1 cellular context compared by ENCODE assay signal in genomic region chr2:183124222-183124956, GRCh38.
TF ChIP-seq lines count a peak whose summit lies in the region.

A gene with protein sequence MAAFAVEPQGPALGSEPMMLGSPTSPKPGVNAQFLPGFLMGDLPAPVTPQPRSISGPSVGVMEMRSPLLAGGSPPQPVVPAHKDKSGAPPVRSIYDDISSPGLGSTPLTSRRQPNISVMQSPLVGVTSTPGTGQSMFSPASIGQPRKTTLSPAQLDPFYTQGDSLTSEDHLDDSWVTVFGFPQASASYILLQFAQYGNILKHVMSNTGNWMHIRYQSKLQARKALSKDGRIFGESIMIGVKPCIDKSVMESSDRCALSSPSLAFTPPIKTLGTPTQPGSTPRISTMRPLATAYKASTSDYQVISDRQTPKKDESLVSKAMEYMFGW (plus strand): TSS chr2:183124443. CDS start chr2:183124458, 15 bp downstream.

TF ChIP-seq in HepG2, 621 proteins besides CTCF, POLR2A, EP300 and RAD21 (continued from another document and continues in another):
- TF ChIP-seq ZNF704 (CRISPR knock-in tag; IDR thresholded peaks at IDR 0.05; ENCODE audit: borderline replicate concordance) (peak; percentile 38; the same call in 1 of the 2 replicates), DR1 (CRISPR knock-in tag; IDR thresholded peaks at IDR 0.05) (no peak), MBNL3 (CRISPR knock-in tag; conservative IDR thresholded peaks at IDR 0.05) (no peak), SP2 (CRISPR knock-in tag; IDR thresholded peaks at IDR 0.05) (peak; percentile 39; the same call in 1 of the 2 replicates), ZNF24 (IDR thresholded peaks at IDR 0.05) (0 out of 2 replicates have a peak, but pooled peaks have one; percentile 20), MYC (CRISPR knock-in tag; IDR thresholded peaks at IDR 0.05; ENCODE audit: borderline replicate concordance) (peak; percentile 93), ZNF232 (CRISPR knock-in tag; IDR thresholded peaks at IDR 0.05; ENCODE audit: borderline replicate concordance) (peak; percentile 44; the same call in 1 of the 2 replicates), HDAC2 (CRISPR knock-in tag; IDR thresholded peaks at IDR 0.05) (peak; percentile 81), ZNF362 (CRISPR knock-in tag; IDR thresholded peaks at IDR 0.05; ENCODE audit: borderline replicate concordance) (no peak), ZNF205 (CRISPR knock-in tag; IDR thresholded peaks at IDR 0.05) (peak; percentile 75; the same call in 1 of the 2 replicates), STAT5B (CRISPR knock-in tag; IDR thresholded peaks at IDR 0.05) (peak; percentile 52; the same call in 1 of the 2 replicates), ZKSCAN5 (CRISPR knock-in tag; IDR thresholded peaks at IDR 0.05) (no peak), ZNF12 (CRISPR knock-in tag; IDR thresholded peaks at IDR 0.05) (peak; percentile 27; the same call in 1 of the 2 replicates), ZNF775 (CRISPR knock-in tag; IDR thresholded peaks at IDR 0.05; ENCODE audit: borderline replicate concordance) (peak; percentile 89; the same call in 1 of the 2 replicates), ZNF44 (CRISPR knock-in tag; IDR thresholded peaks at IDR 0.05) (peak; percentile 17; the same call in 1 of the 2 replicates), ZNF549 (CRISPR knock-in tag; IDR thresholded peaks at IDR 0.05) (no peak), TARDBP (CRISPR knock-in tag; IDR thresholded peaks at IDR 0.05) (peak; percentile 80), MLXIP (CRISPR knock-in tag; IDR thresholded peaks at IDR 0.05; ENCODE audit: borderline replicate concordance) (no peak), DBP (CRISPR knock-in tag; IDR thresholded peaks at IDR 0.05; ENCODE audit: not compliant biosample characterization) (no peak), TBP (CRISPR knock-in tag; IDR thresholded peaks at IDR 0.05) (no peak), GABPA (IDR thresholded peaks at IDR 0.05; ENCODE audit: low read depth, low read length) (peak; percentile 83), GABPA (CRISPR knock-in tag; IDR thresholded peaks at IDR 0.05; ENCODE audit: low read depth) (peak; percentile 99), RARG (CRISPR knock-in tag; IDR thresholded peaks at IDR 0.05; ENCODE audit: low read depth) (0 out of 2 replicates have a peak, but pooled peaks have one; percentile 35), FOXP1 (IDR thresholded peaks at IDR 0.05) (no peak), FOXP1 (CRISPR knock-in tag; IDR thresholded peaks at IDR 0.05) (no peak; the same call in 1 of the 2 replicates), RELA (CRISPR knock-in tag; IDR thresholded peaks at IDR 0.05) (peak; percentile 79), SP4 (CRISPR knock-in tag; IDR thresholded peaks at IDR 0.05) (no peak), MAZ (IDR thresholded peaks at IDR 0.05; ENCODE audit: borderline replicate concordance, low read depth, low read length) (peak; percentile 65; the same call in 1 of the 2 replicates), MAZ (CRISPR knock-in tag; IDR thresholded peaks at IDR 0.05; ENCODE audit: low read depth) (peak; percentile 47; the same call in 1 of the 2 replicates), NCOA1 (CRISPR knock-in tag; IDR thresholded peaks at IDR 0.05) (no peak; the same call in none of the 2 replicates), EZH2 (conservative IDR thresholded peaks at IDR 0.05; ENCODE audit: low read depth, low read length) (no peak), BCL3 (CRISPR knock-in tag; IDR thresholded peaks at IDR 0.05) (peak; percentile 74; the same call in 1 of the 2 replicates), ZNF460 (CRISPR knock-in tag; IDR thresholded peaks at IDR 0.05; ENCODE audit: borderline replicate concordance) (peak; percentile 14; the same call in 1 of the 2 replicates), TMF1 (CRISPR knock-in tag; IDR thresholded peaks at IDR 0.05; ENCODE audit: low read depth) (no peak), SALL1 (CRISPR knock-in tag; IDR thresholded peaks at IDR 0.05) (peak; percentile 81), HOXA9 (CRISPR knock-in tag; IDR thresholded peaks at IDR 0.05; ENCODE audit: borderline replicate concordance) (peak; percentile 73), CHCHD3 (CRISPR knock-in tag; IDR thresholded peaks at IDR 0.05) (no peak), ZSCAN12 (CRISPR knock-in tag; IDR thresholded peaks at IDR 0.05) (peak; percentile 74; the same call in 1 of the 2 replicates), KLF11 (CRISPR knock-in tag; IDR thresholded peaks at IDR 0.05) (0 out of 2 replicates have a peak, but pooled peaks have one; percentile 3), ZBTB38 (CRISPR knock-in tag; IDR thresholded peaks at IDR 0.05) (peak; percentile 24; the same call in 1 of the 2 replicates), ZNF564 (CRISPR knock-in tag; IDR thresholded peaks at IDR 0.05) (peak; percentile 82; the same call in 1 of the 2 replicates), BRD4 (CRISPR knock-in tag; IDR thresholded peaks at IDR 0.05) (peak; percentile 25; the same call in 1 of the 2 replicates)
- TF ChIP-seq, protein P1, sequence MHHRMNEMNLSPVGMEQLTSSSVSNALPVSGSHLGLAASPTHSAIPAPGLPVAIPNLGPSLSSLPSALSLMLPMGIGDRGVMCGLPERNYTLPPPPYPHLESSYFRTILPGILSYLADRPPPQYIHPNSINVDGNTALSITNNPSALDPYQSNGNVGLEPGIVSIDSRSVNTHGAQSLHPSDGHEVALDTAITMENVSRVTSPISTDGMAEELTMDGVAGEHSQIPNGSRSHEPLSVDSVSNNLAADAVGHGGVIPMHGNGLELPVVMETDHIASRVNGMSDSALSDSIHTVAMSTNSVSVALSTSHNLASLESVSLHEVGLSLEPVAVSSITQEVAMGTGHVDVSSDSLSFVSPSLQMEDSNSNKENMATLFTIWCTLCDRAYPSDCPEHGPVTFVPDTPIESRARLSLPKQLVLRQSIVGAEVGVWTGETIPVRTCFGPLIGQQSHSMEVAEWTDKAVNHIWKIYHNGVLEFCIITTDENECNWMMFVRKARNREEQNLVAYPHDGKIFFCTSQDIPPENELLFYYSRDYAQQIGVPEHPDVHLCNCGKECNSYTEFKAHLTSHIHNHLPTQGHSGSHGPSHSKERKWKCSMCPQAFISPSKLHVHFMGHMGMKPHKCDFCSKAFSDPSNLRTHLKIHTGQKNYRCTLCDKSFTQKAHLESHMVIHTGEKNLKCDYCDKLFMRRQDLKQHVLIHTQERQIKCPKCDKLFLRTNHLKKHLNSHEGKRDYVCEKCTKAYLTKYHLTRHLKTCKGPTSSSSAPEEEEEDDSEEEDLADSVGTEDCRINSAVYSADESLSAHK (CRISPR knock-in tag; IDR thresholded peaks at IDR 0.05; ENCODE audit: borderline replicate concordance) = no peak
- TF ChIP-seq, protein P2, sequence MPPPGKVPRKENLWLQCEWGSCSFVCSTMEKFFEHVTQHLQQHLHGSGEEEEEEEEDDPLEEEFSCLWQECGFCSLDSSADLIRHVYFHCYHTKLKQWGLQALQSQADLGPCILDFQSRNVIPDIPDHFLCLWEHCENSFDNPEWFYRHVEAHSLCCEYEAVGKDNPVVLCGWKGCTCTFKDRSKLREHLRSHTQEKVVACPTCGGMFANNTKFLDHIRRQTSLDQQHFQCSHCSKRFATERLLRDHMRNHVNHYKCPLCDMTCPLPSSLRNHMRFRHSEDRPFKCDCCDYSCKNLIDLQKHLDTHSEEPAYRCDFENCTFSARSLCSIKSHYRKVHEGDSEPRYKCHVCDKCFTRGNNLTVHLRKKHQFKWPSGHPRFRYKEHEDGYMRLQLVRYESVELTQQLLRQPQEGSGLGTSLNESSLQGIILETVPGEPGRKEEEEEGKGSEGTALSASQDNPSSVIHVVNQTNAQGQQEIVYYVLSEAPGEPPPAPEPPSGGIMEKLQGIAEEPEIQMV (CRISPR knock-in tag; IDR thresholded peaks at IDR 0.05; ENCODE audit: low read depth) = no peak
- TF ChIP-seq, protein P3, sequence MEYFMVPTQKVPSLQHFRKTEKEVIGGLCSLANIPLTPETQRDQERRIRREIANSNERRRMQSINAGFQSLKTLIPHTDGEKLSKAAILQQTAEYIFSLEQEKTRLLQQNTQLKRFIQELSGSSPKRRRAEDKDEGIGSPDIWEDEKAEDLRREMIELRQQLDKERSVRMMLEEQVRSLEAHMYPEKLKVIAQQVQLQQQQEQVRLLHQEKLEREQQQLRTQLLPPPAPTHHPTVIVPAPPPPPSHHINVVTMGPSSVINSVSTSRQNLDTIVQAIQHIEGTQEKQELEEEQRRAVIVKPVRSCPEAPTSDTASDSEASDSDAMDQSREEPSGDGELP (IDR thresholded peaks at IDR 0.05; ENCODE audit: borderline replicate concordance, low read depth) = peak; percentile 92
- TF ChIP-seq, protein P4, sequence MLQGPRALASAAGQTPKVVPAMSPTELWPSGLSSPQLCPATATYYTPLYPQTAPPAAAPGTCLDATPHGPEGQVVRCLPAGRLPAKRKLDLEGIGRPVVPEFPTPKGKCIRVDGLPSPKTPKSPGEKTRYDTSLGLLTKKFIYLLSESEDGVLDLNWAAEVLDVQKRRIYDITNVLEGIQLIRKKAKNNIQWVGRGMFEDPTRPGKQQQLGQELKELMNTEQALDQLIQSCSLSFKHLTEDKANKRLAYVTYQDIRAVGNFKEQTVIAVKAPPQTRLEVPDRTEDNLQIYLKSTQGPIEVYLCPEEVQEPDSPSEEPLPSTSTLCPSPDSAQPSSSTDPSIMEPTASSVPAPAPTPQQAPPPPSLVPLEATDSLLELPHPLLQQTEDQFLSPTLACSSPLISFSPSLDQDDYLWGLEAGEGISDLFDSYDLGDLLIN (CRISPR knock-in tag; IDR thresholded peaks at IDR 0.05; ENCODE audit: borderline replicate concordance) = 0 out of 2 replicates have a peak, but pooled peaks have one; percentile 20
- TF ChIP-seq, protein P5, sequence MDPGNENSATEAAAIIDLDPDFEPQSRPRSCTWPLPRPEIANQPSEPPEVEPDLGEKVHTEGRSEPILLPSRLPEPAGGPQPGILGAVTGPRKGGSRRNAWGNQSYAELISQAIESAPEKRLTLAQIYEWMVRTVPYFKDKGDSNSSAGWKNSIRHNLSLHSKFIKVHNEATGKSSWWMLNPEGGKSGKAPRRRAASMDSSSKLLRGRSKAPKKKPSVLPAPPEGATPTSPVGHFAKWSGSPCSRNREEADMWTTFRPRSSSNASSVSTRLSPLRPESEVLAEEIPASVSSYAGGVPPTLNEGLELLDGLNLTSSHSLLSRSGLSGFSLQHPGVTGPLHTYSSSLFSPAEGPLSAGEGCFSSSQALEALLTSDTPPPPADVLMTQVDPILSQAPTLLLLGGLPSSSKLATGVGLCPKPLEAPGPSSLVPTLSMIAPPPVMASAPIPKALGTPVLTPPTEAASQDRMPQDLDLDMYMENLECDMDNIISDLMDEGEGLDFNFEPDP (CRISPR knock-in tag; conservative IDR thresholded peaks at IDR 0.05) = no peak
